ENCODE assay signal across 11 cellular contexts in the genomic region with DNA sequence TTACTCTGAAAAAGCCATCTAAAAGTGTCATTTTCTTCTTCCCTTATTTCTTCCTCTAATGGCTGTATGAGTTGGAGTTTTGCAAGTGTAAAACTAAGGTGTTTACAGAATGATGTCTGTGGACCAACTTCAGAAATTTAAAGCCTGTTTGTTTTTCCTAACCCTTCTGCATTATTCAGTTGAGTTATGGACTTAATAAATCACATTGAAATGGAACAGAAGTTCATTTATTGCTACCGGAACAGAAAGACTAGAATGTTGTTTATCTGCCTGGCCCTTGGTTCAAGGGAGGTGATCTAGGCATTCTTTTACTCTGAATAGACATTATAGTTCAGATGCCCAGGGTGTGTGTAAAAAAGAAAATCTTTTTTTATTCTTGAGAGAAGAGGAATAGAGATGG. TPM values are rescaled to one million over a fixed set of nuclear protein-coding genes. Genes with fewer than 3 reads are reported as not detected.
"Had no signal": no experiment of that assay in that cellular context is flagged by ENCODE, and none has a peak within 500 bp of the region (broad histone marks: within the 10 kb centered on the region; RNA-seq: fewer than 3 reads in every experiment).

No MANE protein-coding gene starts in this region.

- ATAC-seq: HCT116, K562 had no signal

- H3K9me3 ChIP-seq: HAP-1 had no signal

- FAIRE-seq: HTR-8/SVneo, K562 had no signal

- H3K4me1 ChIP-seq: HAP-1 had no signal

- H3K36me3 ChIP-seq: HAP-1 had no signal

- DNase-seq: GM23248, GOT3, H7, HFFc6, IMR-90, KG1 had no signal

- H3K27ac ChIP-seq: GM23248 had no signal

- H3K4me3 ChIP-seq: GM23248, HAP-1, K562 had no signal

RNA-seq across cellular contexts. Expression of gene SYT14, which starts 24.8 kb away (rescaled TPM):
- total RNA-seq: HT-29, K562 had no signal
